Comparison of ENCODE assay signal across 22 cellular contexts in the genomic region with DNA sequence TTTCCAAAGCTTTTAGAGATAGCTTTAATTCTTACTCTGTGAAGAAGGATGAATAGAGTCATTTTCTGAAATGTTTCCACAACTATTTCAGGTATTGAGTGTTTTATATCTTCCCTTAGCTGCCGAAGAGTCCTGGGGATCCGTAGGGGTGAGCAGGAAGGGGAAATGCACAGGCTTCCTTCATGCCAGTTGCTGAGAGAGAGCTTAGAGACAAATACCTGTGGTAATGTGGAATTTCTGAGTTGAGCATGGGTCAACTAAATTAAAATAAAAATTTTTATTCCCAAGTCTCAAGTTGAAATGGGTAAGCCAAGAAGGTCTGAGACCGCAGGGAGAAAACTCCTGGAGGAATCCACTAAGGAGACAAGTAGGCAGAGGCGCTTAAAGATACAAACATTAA.
"Had no signal": no experiment of that assay in that cellular context is flagged by ENCODE, and none has a peak within 500 bp of the region (broad histone marks: within the 10 kb centered on the region; RNA-seq: fewer than 3 reads in every experiment).

No MANE protein-coding gene starts in this region.

- H3K4me3 Mint-ChIP-seq: activated CD4-positive, alpha-beta memory T cell treated with anti-CD3 and anti-CD28 coated beads for 36 hours; activated naive CD4-positive, alpha-beta T cell treated with anti-CD3 and anti-CD28 coated beads, Interleukin-2, amount 10 ng/mL, durations not matched to agents 7 days and 5 days; mesothelial cell of epicardium; nephron progenitor cell; stimulated activated naive B cell treated with anti-CD40 and anti-IgM and Interleukin-4, amounts not matched to agents 10 μg/mL and 1 μg/mL and 100 μg/mL, for 72 hours; T-helper 17 cell had no signal

- H3K9ac ChIP-seq: parathyroid adenoma had no signal

- H3K4me1 Mint-ChIP-seq: activated naive CD4-positive, alpha-beta T cell treated with anti-CD3 and anti-CD28 coated beads, Interleukin-2, amount 10 ng/mL, durations not matched to agents 7 days and 5 days; mesothelial cell of epicardium; T-helper 17 cell had no signal

- H3K36me3 Mint-ChIP-seq: activated CD4-positive, alpha-beta memory T cell treated with anti-CD3 and anti-CD28 coated beads for 36 hours; activated naive CD4-positive, alpha-beta T cell treated with anti-CD3 and anti-CD28 coated beads, Interleukin-2, amount 10 ng/mL, durations not matched to agents 7 days and 5 days; mesothelial cell of epicardium; stimulated activated naive B cell treated with anti-CD40 and anti-IgM and Interleukin-4, amounts not matched to agents 10 μg/mL and 1 μg/mL and 100 μg/mL, for 72 hours had no signal

- H3K27ac ChIP-seq: left lung, parathyroid adenoma, right lobe of liver, transverse colon, uterus had no signal

- DNase-seq: activated CD4-positive, alpha-beta memory T cell treated with anti-CD3 and anti-CD28 coated beads for 36 hours; activated CD4-positive, alpha-beta T cell treated with anti-CD3 and anti-CD28 coated beads for 48 hours; activated CD4-positive, CD25-positive, alpha-beta regulatory T cell; activated effector memory CD4-positive, alpha-beta T cell treated with Interleukin-2 at 50 U/mL for 16 hours; activated naive CD4-positive, alpha-beta T cell treated with anti-CD3 and anti-CD28 coated beads, Interleukin-2, amount 10 ng/mL, durations not matched to agents 7 days and 5 days; activated T-cell treated with anti-CD3 and anti-CD28 coated beads, Interleukin-2, amount 50 U/mL, for 48 hours; aorta; foreskin fibroblast; kidney glomerular epithelial cell; left lung; nephron progenitor cell; right lobe of liver; stimulated activated CD4-positive, alpha-beta T cell treated with anti-CD3 and anti-CD28 coated beads, Interleukin-2, amount 100 ng/mL, for 48 hours; stimulated activated CD8-positive, alpha-beta memory T cell treated with anti-CD3 and anti-CD28 coated beads, Interleukin-4, amount 100 ng/mL, for 48 hours; stimulated activated naive B cell treated with anti-CD40 and anti-IgM and Interleukin-4, amounts not matched to agents 10 μg/mL and 1 μg/mL and 100 μg/mL, for 72 hours; SW 1271; T-helper 17 cell; transverse colon; uterus had no signal

- H3K9me3 ChIP-seq: left lung, right lobe of liver, transverse colon, uterus had no signal

- H3K4me1 ChIP-seq: left lung, parathyroid adenoma, right lobe of liver, transverse colon, uterus had no signal

- H3K36me3 ChIP-seq: left lung, right lobe of liver, transverse colon, uterus had no signal

- H3K27me3 Mint-ChIP-seq: activated CD4-positive, alpha-beta memory T cell treated with anti-CD3 and anti-CD28 coated beads for 36 hours; activated naive CD4-positive, alpha-beta T cell treated with anti-CD3 and anti-CD28 coated beads, Interleukin-2, amount 10 ng/mL, durations not matched to agents 7 days and 5 days; T-helper 17 cell had no signal

- H3K27ac Mint-ChIP-seq: activated CD4-positive, alpha-beta memory T cell treated with anti-CD3 and anti-CD28 coated beads for 36 hours; activated naive CD4-positive, alpha-beta T cell treated with anti-CD3 and anti-CD28 coated beads, Interleukin-2, amount 10 ng/mL, durations not matched to agents 7 days and 5 days; mesothelial cell of epicardium; nephron progenitor cell; stimulated activated naive B cell treated with anti-CD40 and anti-IgM and Interleukin-4, amounts not matched to agents 10 μg/mL and 1 μg/mL and 100 μg/mL, for 72 hours; T-helper 17 cell had no signal

- H3K4me3 ChIP-seq: left lung, lung, right lobe of liver, transverse colon, uterus had no signal

- H3K79me2 ChIP-seq: parathyroid adenoma had no signal

- H2AFZ ChIP-seq: parathyroid adenoma had no signal

- H3K9me3 Mint-ChIP-seq: activated CD4-positive, alpha-beta memory T cell treated with anti-CD3 and anti-CD28 coated beads for 36 hours; activated naive CD4-positive, alpha-beta T cell treated with anti-CD3 and anti-CD28 coated beads, Interleukin-2, amount 10 ng/mL, durations not matched to agents 7 days and 5 days; nephron progenitor cell; stimulated activated naive B cell treated with anti-CD40 and anti-IgM and Interleukin-4, amounts not matched to agents 10 μg/mL and 1 μg/mL and 100 μg/mL, for 72 hours had no signal

- ATAC-seq: left lung; right lobe of liver; stimulated activated naive B cell treated with anti-CD40 and anti-IgM and Interleukin-4, amounts not matched to agents 10 μg/mL and 1 μg/mL and 100 μg/mL, for 72 hours; T-helper 17 cell had no signal

- H3K27me3 ChIP-seq: left lung, right lobe of liver, transverse colon, uterus had no signal
